ENCODE assay signal across 22 cellular contexts in genomic region chr6:95589067-95589466, GRCh38.
"Had no signal": no experiment of that assay in that cellular context is flagged by ENCODE, and none has a peak within 500 bp of the region (broad histone marks: within the 10 kb centered on the region; RNA-seq: fewer than 3 reads in every experiment).

No MANE protein-coding gene starts in this region.

- FAIRE-seq: urothelium cell line had no signal

- H3K9me3 ChIP-seq: ovary, testis, thyroid gland, upper lobe of right lung had no signal

- H3K27ac ChIP-seq: left ventricle myocardium inferior, ovary, right atrium auricular region, sigmoid colon, stomach, testis, thyroid gland, upper lobe of right lung had no signal

- H3K4me1 ChIP-seq: left ventricle myocardium inferior, right atrium auricular region, testis, thyroid gland, upper lobe of right lung had no signal

- H3K4me3 ChIP-seq: left ventricle myocardium inferior, lung, ovary, right atrium auricular region, sigmoid colon, smooth muscle cell, stomach, testis, thyroid gland, upper lobe of right lung had no signal

- ATAC-seq: naive thymus-derived CD4-positive, alpha-beta T cell; natural killer cell treated with Interleukin-12 subunit alpha and Interleukin-12 subunit beta and Interleukin-15 and Interleukin-18, amount 100 ng/mL, for 72 hours; stimulated activated memory B cell treated with anti-CD40 and anti-IgM and Interleukin-4, amounts not matched to agents 10 μg/mL and 1 μg/mL and 100 μg/mL, for 72 hours; upper lobe of right lung had no signal

- H3K4me2 ChIP-seq: smooth muscle cell had no signal

- H3K36me3 ChIP-seq: left ventricle myocardium inferior, ovary, right atrium auricular region, sigmoid colon, thyroid gland, upper lobe of right lung had no signal

- DNase-seq: islet precursor cell; left ventricle myocardium inferior; mesendoderm; naive thymus-derived CD4-positive, alpha-beta T cell; ovary; sigmoid colon; stimulated activated CD4-positive, alpha-beta T cell treated with anti-CD3 and anti-CD28 coated beads, Interleukin-1b, Interleukin-23, amount 100 ng/mL, for 48 hours; stimulated activated CD4-positive, alpha-beta T cell treated with anti-CD3 and anti-CD28 coated beads, Interleukin-2, amount 100 ng/mL, for 48 hours; stimulated activated CD4-positive, alpha-beta T cell treated with anti-CD3 and anti-CD28 coated beads, Interleukin-4, amount 100 ng/mL, for 4 hours; stimulated activated CD8-positive, alpha-beta memory T cell treated with anti-CD3 and anti-CD28 coated beads, Interleukin-4, amount 100 ng/mL, for 48 hours; stimulated activated naive CD4-positive, alpha-beta T cell treated with Interleukin-2 at 50 U/mL for 16 hours; stomach; testis; thyroid gland; trophoblast cell; upper lobe of right lung had no signal

- H3K27me3 ChIP-seq: ovary, right atrium auricular region, sigmoid colon, stomach, testis, thyroid gland, upper lobe of right lung had no signal
